ENCODE assay signal across 9 cellular contexts in the genomic region with DNA sequence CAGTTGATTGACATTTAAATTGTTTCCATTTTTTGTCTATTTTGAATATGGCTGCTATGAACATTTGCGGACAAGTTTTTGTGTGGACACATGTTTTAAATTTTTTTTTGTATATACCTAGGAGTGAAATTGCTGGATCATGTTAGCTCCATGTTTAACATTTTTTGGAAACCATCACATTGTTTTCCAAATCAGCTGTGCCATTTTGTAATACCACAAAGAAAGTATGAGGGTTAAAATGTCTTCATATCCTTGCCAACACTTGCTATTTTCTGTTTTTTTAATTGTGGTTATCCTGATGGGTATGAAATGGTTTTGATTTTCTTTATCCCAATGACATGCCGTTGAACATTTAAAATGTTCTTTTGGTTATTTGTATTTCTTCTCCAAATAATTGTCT. TPM values are rescaled to one million over a fixed set of nuclear protein-coding genes. Genes with fewer than 3 reads are reported as not detected.
"Had no signal": no experiment of that assay in that cellular context is flagged by ENCODE, and none has a peak within 500 bp of the region (broad histone marks: within the 10 kb centered on the region; RNA-seq: fewer than 3 reads in every experiment).

No MANE protein-coding gene starts in this region.

- ATAC-seq: GM12878 had no signal

- H3K4me3 ChIP-seq: GM12878 had no signal

- FAIRE-seq: G401.6, GM12878, GM12891, GM12892, GM18507, GM19239 had no signal

- DNase-seq: GDM1, GF-D8 had no signal

RNA-seq across cellular contexts. Expression of a gene that starts 52.1 kb away (rescaled TPM):
- total RNA-seq: G401, GM12878 had no signal
- polyA plus RNA-seq: GM12878 had no signal
